ENCODE assay signal across 2 cellular contexts in the genomic region with DNA sequence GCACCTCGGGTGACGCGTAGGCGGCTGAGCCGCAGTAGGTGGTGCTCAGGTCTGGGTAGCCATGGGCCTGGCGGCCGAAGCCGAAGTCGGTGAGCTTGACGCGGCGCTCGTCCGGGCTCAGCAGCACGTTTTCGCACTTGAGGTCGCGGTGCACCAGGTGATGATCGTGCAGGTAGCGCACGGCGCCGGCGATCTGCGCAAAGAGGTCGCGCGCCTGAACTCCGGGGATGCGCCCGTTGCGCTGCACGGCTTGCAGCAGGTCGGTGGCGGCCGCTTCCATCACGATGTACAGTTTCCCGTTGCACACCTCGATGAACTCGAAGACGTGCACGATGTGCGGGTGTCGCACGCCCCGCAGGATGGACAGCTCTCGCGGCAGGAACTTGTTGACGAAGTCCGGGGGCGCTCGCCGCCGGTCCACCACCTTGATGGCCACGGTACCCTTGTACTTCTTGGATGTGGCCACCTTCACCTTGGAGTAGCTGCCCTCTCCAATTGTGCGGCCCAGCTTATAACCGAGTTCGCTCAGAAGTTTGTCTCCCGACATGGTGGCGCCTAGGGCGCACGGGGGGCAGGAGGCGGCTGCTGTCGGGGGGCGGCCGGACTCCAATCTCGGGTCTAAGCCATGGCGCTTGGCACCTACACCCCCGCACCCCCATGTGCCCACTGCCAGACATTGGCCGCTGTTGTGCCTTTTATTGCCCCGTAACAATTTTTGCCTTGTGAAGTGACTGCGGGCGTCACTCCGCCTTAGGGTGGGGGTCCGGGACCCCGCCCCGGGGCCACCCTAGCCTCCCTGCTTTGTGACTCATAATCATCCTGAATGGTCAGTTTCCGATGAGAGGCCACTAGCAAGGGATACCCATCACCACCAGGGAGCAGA.
TF ChIP-seq lines count a peak whose summit lies in the region.

A gene (minus strand): TSS at position 668 of the 883 bp plus-strand sequence. CDS start 121 bp downstream, at position 547.

TF ChIP-seq in K562, 482 proteins besides CTCF, POLR2A, EP300 and RAD21 (continued from another document):
- TF ChIP-seq, protein P1, sequence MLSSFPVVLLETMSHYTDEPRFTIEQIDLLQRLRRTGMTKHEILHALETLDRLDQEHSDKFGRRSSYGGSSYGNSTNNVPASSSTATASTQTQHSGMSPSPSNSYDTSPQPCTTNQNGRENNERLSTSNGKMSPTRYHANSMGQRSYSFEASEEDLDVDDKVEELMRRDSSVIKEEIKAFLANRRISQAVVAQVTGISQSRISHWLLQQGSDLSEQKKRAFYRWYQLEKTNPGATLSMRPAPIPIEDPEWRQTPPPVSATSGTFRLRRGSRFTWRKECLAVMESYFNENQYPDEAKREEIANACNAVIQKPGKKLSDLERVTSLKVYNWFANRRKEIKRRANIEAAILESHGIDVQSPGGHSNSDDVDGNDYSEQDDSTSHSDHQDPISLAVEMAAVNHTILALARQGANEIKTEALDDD (IDR thresholded peaks at IDR 0.05), result no peak
- TF ChIP-seq BRCA1 (IDR thresholded peaks at IDR 0.05) (no peak), BRCA1 (CRISPR knock-in tag; IDR thresholded peaks at IDR 0.05) (0 out of 2 replicates have a peak, but pooled peaks have one; percentile 60), RBM14 (IDR thresholded peaks at IDR 0.05; ENCODE audit: borderline replicate concordance, insufficient read depth, low read depth, low read length) (0 out of 2 replicates have a peak, but pooled peaks have one; percentile 5), ZNF124 (CRISPR knock-in tag; IDR thresholded peaks at IDR 0.05) (no peak), NCOA2 (IDR thresholded peaks at IDR 0.05; ENCODE audit: partially characterized antibody in 2 of 2) (no peak), BACH1 (tag; IDR thresholded peaks at IDR 0.05) (0 out of 2 replicates have a peak, but pooled peaks have one; percentile 5), E2F3 (CRISPR knock-in tag; IDR thresholded peaks at IDR 0.05) (no peak), GATAD2A (IDR thresholded peaks at IDR 0.05) (no peak), PRPF4 (IDR thresholded peaks at IDR 0.05; ENCODE audit: insufficient read depth, low read depth, low read length, poor library complexity, severe bottlenecking) (peak; percentile 26), ZBTB1 (CRISPR knock-in tag; IDR thresholded peaks at IDR 0.05; ENCODE audit: borderline replicate concordance, low read depth) (0 out of 2 replicates have a peak, but pooled peaks have one; percentile 31), KAT7 (CRISPR knock-in tag; IDR thresholded peaks at IDR 0.05; ENCODE audit: borderline replicate concordance) (0 out of 2 replicates have a peak, but pooled peaks have one; percentile 41)
- TF ChIP-seq, protein P2, sequence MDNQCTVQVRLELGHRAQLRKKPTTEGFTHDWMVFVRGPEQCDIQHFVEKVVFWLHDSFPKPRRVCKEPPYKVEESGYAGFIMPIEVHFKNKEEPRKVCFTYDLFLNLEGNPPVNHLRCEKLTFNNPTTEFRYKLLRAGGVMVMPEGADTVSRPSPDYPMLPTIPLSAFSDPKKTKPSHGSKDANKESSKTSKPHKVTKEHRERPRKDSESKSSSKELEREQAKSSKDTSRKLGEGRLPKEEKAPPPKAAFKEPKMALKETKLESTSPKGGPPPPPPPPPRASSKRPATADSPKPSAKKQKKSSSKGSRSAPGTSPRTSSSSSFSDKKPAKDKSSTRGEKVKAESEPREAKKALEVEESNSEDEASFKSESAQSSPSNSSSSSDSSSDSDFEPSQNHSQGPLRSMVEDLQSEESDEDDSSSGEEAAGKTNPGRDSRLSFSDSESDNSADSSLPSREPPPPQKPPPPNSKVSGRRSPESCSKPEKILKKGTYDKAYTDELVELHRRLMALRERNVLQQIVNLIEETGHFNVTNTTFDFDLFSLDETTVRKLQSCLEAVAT (IDR thresholded peaks at IDR 0.05), result peak in 1 of 2 experiments; percentile 55; a peak in 1 of 4 replicates
- TF ChIP-seq, protein P3, sequence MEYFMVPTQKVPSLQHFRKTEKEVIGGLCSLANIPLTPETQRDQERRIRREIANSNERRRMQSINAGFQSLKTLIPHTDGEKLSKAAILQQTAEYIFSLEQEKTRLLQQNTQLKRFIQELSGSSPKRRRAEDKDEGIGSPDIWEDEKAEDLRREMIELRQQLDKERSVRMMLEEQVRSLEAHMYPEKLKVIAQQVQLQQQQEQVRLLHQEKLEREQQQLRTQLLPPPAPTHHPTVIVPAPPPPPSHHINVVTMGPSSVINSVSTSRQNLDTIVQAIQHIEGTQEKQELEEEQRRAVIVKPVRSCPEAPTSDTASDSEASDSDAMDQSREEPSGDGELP (CRISPR knock-in tag; IDR thresholded peaks at IDR 0.05; ENCODE audit: borderline replicate concordance), result 0 out of 2 replicates have a peak, but pooled peaks have one; percentile 13
- TF ChIP-seq, protein P4, sequence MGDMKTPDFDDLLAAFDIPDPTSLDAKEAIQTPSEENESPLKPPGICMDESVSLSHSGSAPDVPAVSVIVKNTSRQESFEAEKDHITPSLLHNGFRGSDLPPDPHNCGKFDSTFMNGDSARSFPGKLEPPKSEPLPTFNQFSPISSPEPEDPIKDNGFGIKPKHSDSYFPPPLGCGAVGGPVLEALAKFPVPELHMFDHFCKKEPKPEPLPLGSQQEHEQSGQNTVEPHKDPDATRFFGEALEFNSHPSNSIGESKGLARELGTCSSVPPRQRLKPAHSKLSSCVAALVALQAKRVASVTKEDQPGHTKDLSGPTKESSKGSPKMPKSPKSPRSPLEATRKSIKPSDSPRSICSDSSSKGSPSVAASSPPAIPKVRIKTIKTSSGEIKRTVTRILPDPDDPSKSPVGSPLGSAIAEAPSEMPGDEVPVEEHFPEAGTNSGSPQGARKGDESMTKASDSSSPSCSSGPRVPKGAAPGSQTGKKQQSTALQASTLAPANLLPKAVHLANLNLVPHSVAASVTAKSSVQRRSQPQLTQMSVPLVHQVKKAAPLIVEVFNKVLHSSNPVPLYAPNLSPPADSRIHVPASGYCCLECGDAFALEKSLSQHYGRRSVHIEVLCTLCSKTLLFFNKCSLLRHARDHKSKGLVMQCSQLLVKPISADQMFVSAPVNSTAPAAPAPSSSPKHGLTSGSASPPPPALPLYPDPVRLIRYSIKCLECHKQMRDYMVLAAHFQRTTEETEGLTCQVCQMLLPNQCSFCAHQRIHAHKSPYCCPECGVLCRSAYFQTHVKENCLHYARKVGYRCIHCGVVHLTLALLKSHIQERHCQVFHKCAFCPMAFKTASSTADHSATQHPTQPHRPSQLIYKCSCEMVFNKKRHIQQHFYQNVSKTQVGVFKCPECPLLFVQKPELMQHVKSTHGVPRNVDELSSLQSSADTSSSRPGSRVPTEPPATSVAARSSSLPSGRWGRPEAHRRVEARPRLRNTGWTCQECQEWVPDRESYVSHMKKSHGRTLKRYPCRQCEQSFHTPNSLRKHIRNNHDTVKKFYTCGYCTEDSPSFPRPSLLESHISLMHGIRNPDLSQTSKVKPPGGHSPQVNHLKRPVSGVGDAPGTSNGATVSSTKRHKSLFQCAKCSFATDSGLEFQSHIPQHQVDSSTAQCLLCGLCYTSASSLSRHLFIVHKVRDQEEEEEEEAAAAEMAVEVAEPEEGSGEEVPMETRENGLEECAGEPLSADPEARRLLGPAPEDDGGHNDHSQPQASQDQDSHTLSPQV (IDR thresholded peaks at IDR 0.05), result no peak
- TF ChIP-seq, protein P5, sequence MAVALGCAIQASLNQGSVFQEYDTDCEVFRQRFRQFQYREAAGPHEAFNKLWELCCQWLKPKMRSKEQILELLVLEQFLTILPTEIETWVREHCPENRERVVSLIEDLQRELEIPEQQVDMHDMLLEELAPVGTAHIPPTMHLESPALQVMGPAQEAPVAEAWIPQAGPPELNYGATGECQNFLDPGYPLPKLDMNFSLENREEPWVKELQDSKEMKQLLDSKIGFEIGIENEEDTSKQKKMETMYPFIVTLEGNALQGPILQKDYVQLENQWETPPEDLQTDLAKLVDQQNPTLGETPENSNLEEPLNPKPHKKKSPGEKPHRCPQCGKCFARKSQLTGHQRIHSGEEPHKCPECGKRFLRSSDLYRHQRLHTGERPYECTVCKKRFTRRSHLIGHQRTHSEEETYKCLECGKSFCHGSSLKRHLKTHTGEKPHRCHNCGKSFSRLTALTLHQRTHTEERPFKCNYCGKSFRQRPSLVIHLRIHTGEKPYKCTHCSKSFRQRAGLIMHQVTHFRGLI (CRISPR knock-in tag; IDR thresholded peaks at IDR 0.05), result no peak

TF ChIP-seq in liver, 16 proteins besides CTCF, POLR2A, EP300 and RAD21 (continued from another document):
- TF ChIP-seq, protein P6, sequence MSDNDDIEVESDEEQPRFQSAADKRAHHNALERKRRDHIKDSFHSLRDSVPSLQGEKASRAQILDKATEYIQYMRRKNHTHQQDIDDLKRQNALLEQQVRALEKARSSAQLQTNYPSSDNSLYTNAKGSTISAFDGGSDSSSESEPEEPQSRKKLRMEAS (IDR thresholded peaks at IDR 0.05), result no peak
- TF ChIP-seq, protein P7, sequence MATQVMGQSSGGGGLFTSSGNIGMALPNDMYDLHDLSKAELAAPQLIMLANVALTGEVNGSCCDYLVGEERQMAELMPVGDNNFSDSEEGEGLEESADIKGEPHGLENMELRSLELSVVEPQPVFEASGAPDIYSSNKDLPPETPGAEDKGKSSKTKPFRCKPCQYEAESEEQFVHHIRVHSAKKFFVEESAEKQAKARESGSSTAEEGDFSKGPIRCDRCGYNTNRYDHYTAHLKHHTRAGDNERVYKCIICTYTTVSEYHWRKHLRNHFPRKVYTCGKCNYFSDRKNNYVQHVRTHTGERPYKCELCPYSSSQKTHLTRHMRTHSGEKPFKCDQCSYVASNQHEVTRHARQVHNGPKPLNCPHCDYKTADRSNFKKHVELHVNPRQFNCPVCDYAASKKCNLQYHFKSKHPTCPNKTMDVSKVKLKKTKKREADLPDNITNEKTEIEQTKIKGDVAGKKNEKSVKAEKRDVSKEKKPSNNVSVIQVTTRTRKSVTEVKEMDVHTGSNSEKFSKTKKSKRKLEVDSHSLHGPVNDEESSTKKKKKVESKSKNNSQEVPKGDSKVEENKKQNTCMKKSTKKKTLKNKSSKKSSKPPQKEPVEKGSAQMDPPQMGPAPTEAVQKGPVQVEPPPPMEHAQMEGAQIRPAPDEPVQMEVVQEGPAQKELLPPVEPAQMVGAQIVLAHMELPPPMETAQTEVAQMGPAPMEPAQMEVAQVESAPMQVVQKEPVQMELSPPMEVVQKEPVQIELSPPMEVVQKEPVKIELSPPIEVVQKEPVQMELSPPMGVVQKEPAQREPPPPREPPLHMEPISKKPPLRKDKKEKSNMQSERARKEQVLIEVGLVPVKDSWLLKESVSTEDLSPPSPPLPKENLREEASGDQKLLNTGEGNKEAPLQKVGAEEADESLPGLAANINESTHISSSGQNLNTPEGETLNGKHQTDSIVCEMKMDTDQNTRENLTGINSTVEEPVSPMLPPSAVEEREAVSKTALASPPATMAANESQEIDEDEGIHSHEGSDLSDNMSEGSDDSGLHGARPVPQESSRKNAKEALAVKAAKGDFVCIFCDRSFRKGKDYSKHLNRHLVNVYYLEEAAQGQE (IDR thresholded peaks at IDR 0.05), result no peak
- TF ChIP-seq GABPA (IDR thresholded peaks at IDR 0.05 in 1 of 2, conservative IDR thresholded peaks at IDR 0.05 in 1 of 2), result no peak
- TF ChIP-seq, protein P8, sequence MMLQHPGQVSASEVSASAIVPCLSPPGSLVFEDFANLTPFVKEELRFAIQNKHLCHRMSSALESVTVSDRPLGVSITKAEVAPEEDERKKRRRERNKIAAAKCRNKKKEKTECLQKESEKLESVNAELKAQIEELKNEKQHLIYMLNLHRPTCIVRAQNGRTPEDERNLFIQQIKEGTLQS (IDR thresholded peaks at IDR 0.05), result no peak
- no peak for TF ChIP-seq EGR1 (IDR thresholded peaks at IDR 0.05; ENCODE audit: low read depth in 2 of 2)
- TF ChIP-seq, protein P9, sequence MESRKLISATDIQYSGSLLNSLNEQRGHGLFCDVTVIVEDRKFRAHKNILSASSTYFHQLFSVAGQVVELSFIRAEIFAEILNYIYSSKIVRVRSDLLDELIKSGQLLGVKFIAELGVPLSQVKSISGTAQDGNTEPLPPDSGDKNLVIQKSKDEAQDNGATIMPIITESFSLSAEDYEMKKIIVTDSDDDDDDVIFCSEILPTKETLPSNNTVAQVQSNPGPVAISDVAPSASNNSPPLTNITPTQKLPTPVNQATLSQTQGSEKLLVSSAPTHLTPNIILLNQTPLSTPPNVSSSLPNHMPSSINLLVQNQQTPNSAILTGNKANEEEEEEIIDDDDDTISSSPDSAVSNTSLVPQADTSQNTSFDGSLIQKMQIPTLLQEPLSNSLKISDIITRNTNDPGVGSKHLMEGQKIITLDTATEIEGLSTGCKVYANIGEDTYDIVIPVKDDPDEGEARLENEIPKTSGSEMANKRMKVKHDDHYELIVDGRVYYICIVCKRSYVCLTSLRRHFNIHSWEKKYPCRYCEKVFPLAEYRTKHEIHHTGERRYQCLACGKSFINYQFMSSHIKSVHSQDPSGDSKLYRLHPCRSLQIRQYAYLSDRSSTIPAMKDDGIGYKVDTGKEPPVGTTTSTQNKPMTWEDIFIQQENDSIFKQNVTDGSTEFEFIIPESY (IDR thresholded peaks at IDR 0.05), result no peak
- TF ChIP-seq NR2F2 (IDR thresholded peaks at IDR 0.05), result no peak
